8 cellular contexts compared by ENCODE assay signal in the genomic region with DNA sequence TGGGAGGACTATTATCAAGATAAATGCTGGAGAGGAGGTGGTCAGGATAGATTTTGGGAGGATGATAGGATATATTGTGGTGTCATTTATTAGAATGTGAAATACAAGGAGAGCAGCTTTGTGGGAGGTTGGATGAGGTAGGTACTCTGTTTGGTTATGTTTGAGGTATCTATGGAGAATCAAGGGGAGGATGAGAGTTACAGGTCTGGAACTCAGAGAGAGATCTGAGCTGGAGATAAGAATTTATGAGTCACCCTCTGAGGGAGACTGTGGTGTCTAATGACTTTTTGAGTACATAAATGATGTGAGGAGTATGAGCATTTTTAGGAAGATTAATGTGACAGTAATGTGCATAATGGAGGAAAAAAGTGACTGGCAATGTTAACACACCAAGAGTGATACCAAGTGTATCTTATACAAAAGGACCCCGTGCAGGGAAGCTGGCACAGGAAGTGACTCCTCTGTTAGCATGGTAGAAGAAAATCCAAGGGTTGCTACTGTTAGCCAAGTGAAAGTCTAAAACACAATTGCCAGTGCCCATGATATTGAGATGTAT. TPM values are rescaled to one million over a fixed set of nuclear protein-coding genes. Genes with fewer than 3 reads are reported as not detected.
A peak's percentile ranks its signal among the peaks of the same experiment; 100 is the strongest.
DNase-seq lines count a peak whose midpoint lies in the region; FAIRE-seq and TF ChIP-seq lines count a peak whose summit lies in the region.

No MANE protein-coding gene starts in this region.

- BruUV-seq in MCF 10A (replicated peaks; lab: Mats Ljungman, UMichigan) = no TSS peak

- TF ChIP-seq CTCF in MCF 10A (IDR thresholded peaks at IDR 0.05; ENCODE audit: unreplicated experiment) = no peak
- TF ChIP-seq CTCF in tibial artery (IDR thresholded peaks at IDR 0.05) = no peak

- H3K27me3 Mint-ChIP-seq in MCF 10A (ENCODE audit: insufficient read depth, unreplicated experiment) = no peaks in the 10 kb centered on the region

- no peak overlapping the region for H3K27ac Mint-ChIP-seq in MCF 10A (ENCODE audit: low read depth, unreplicated experiment)

- DNase-seq in ACHN (peak; percentile 90), GM19239 (ENCODE audit: insufficient read length, low spot score) (no peak), HPDE6-E6E7 (ENCODE audit: extremely low spot score) (peak; percentile 63), MCF 10A (ENCODE audit: unreplicated experiment) (peak; percentile 75), tibial artery (no peak), NCI-H748 (lab: John Stamatoyannopoulos, UW; ENCODE audit: unreplicated experiment) (no peak), activated gamma-delta T cell treated with Interleukin-2 at 50 U/mL for 16 hours (no peak), putamen (ENCODE audit: low spot score) (no peak)

- in situ Hi-C loops in ACHN (cut with HindIII; ENCODE audit: low pct_ligation_motif_present, low pct_unique_long_range_greater_than_20kb, low sequenced_read_pairs) = no loop called here

- H3K27me3 ChIP-seq in tibial artery = no peaks in the 10 kb centered on the region

- intact Hi-C loops in MCF 10A (cut with micrococcal nuclease) = loop anchor here (1.0 kb wide), 2 partner anchors 35 to 46 kb away; no protein-coding TSS in a partner anchor
- intact Hi-C loops in tibial artery (cut with DNase I; ENCODE audit: low total_unique reads) = no loop called here

- no peaks in the 10 kb centered on the region for H3K9me3 Mint-ChIP-seq in MCF 10A (ENCODE audit: unreplicated experiment)

- peaks cover 0 to 100% (median 56%) of the 10 kb centered on the region in 4 donors for H3K4me1 ChIP-seq in tibial artery

- H3K36me3 ChIP-seq in tibial artery = no peaks in the 10 kb centered on the region

- peaks cover 15% of the 10 kb centered on the region for H3K36me3 Mint-ChIP-seq in MCF 10A (ENCODE audit: insufficient read depth, unreplicated experiment)

- CTCF ChIA-PET in MCF 10A (lab: Yijun Ruan, JAX) = interaction anchor here (0.6 to 1.8 kb wide), 10 partner anchors 8 to 1473 kb away, joined by 3 to 7 read pairs (median 4); no protein-coding TSS in a partner anchor

- peak; percentile 72 for FAIRE-seq in GM19239 (lab: Jason Lieb, UNC)

- peaks cover 12% of the 10 kb centered on the region for H3K4me1 Mint-ChIP-seq in MCF 10A (ENCODE audit: insufficient read depth, unreplicated experiment)

- no peak overlapping the region for H3K4me3 ChIP-seq in tibial artery

- H3K27ac ChIP-seq in tibial artery = peak overlapping the region; percentile 68 to 74

- POLR2A ChIA-PET in MCF 10A (lab: Yijun Ruan, JAX) = interaction anchor here (0.5 to 3.4 kb wide), 21 partner anchors 8 to 166 kb away, joined by 3 to 36 read pairs (median 5); a partner anchor contains a TSS

- H3K4me3 Mint-ChIP-seq in MCF 10A (ENCODE audit: unreplicated experiment) = no peak overlapping the region

- H3K9me3 ChIP-seq in tibial artery = no peaks in the 10 kb centered on the region

RNA-seq across cellular contexts. Expression of a gene that starts 48.2 kb away (rescaled TPM):
- total RNA-seq in MCF 10A (2022) = 119 and 185 TPM in 2 replicates

Comparison
In these comparisons a context has a peak if more than half of its experiments do, and no peak if none do; other contexts are left out.
1. DNase-seq: peak in ACHN (single experiment), HPDE6-E6E7 (single experiment) and MCF 10A (single experiment); none in GM19239 (single experiment), tibial artery (0 of 2), NCI-H748 (single experiment), activated gamma-delta T cell treated with Interleukin-2 at 50 U/mL for 16 hours (single experiment) and putamen (single experiment).